ENCODE assay signal across 8 cellular contexts in the genomic region with DNA sequence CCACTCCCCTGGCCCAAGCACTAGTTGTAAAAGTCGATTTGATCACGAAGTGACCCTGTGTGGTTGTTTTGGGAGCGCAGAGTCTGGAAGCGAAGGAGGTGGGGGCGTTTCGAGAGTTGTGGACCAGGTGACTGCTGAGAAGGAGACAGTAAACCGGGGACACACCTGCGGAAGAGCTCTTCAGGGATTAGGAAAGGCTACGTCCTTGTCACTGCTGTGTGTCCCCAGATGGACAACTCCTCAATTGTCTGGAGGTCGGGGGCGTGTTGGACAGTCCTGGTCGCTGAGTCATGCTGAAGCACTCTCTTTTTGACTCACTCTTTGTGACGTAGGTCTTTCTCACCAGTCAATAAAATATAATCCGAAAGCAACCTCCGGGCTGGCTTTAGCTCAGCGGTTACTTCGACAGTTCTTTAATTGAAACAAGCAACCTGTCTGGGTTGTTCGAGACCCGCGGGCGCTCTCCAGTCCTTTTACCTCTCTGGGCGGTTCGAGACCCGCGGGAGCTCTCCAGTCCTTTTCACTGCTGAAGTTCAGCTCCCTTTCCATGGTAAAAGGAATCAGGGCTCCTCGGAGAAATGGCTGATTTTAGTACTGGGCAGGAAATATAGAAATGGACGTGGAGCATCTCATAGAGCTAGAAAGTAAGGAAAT. TPM values are rescaled to one million over a fixed set of nuclear protein-coding genes. Genes with fewer than 3 reads are reported as not detected.
DNase-seq lines count a peak whose midpoint lies in the region; ATAC-seq and TF ChIP-seq lines count a peak whose summit lies in the region.

No MANE protein-coding gene starts in this region.

- WGBS in right cardiac atrium, result under 1% methylated on average over 27 of the region's 27 CpGs
- 1% methylated on average over 27 of the region's 27 CpGs for WGBS in psoas muscle, 3 donors
- under 1% methylated on average over 27 of the region's 27 CpGs for WGBS in urinary bladder

- DNase-seq in GM10266 (ENCODE audit: extremely low spot score), result peak; percentile 67
- peak; percentile 89 for DNase-seq in NCI-H1436 (lab: John Stamatoyannopoulos, UW)
- peak; percentile 34 to 92 (median 72) for DNase-seq in T-helper 2 cell
- peak in 57 of 58 donors; percentile 4 to 88 (median 55) for DNase-seq in anterior cingulate cortex (lab: John Stamatoyannopoulos, UW)
- peak; percentile 86 to 93 (median 92) for DNase-seq in right cardiac atrium
- DNase-seq in psoas muscle, result peak; percentile 85 to 89

- H3K4me3 ChIP-seq in right cardiac atrium (ENCODE audit: low read length) (peak overlapping the region; percentile 85), psoas muscle (peak overlapping the region; percentile 81), urinary bladder (ENCODE audit: low read depth, low read length) (peak overlapping the region; percentile 42)

- no peaks in the 10 kb centered on the region for H3K27me3 ChIP-seq in right cardiac atrium (ENCODE audit: control insufficient read depth, insufficient read depth)
- H3K27me3 ChIP-seq in psoas muscle (ENCODE audit: insufficient read depth in 3 of 3, low read length in 2 of 3), result no peaks in the 10 kb centered on the region

- H3K9me3 ChIP-seq in right cardiac atrium (ENCODE audit: control insufficient read depth, low read length) (no peaks in the 10 kb centered on the region), psoas muscle (no peaks in the 10 kb centered on the region)

- TF ChIP-seq CTCF in GM10266 (IDR thresholded peaks at IDR 0.05; ENCODE audit: control insufficient read depth, insufficient read depth, low read depth, missing control alignments) (no peak), psoas muscle (IDR thresholded peaks at IDR 0.05) (no peak)

- intact Hi-C loops in right cardiac atrium (cut with DNase I), result loop anchor here in 1 of 4 donors (10.0 kb wide), 1 partner anchor 346 kb away; the partner anchor contains the start of gene SLC4A9
- intact Hi-C loops in psoas muscle (cut with DNase I), result no loop called here

- H3K27ac ChIP-seq in right cardiac atrium (ENCODE audit: low read length) (peak overlapping the region; percentile 99), psoas muscle (peak overlapping the region; percentile 91), urinary bladder (ENCODE audit: low read depth) (peak overlapping the region; percentile 85)

- H3K4me1 ChIP-seq in right cardiac atrium (ENCODE audit: control insufficient read depth, insufficient read depth, low read length) (no peaks in the 10 kb centered on the region), psoas muscle (no peaks in the 10 kb centered on the region), urinary bladder (ENCODE audit: insufficient read depth) (no peaks in the 10 kb centered on the region)

- H3K36me3 ChIP-seq in psoas muscle (ENCODE audit: insufficient read depth in 1 of 2, low read depth in 1 of 2) (peaks cover 0 to 18% of the 10 kb centered on the region in 2 donors), urinary bladder (ENCODE audit: insufficient read depth) (no peaks in the 10 kb centered on the region)

- peak; percentile 84 for ATAC-seq in HG02763 (IDR thresholded peaks at IDR 0.05; ENCODE audit: unreplicated experiment)
- ATAC-seq in right cardiac atrium, result peak; percentile 96 to 97
- ATAC-seq in psoas muscle, result peak; percentile 94 to 98 (median 96)

RNA-seq across cellular contexts. Expression of gene ZMAT2, which starts 10.8 kb away (rescaled TPM):
- 10 to 100 TPM; 31.3 to 36.3 (median 33.7) TPM for total RNA-seq in right cardiac atrium
- polyA plus RNA-seq in right cardiac atrium, result 52.2 TPM
- total RNA-seq in psoas muscle, result 10 to 100 TPM; 44.7 to 54.5 (median 47.5) TPM
- polyA plus RNA-seq in psoas muscle, result 100 to 1,000 TPM in 1 of 3 donors, 10 to 100 TPM in 2; 78.0 to 136 (median 81.4) TPM
- total RNA-seq in urinary bladder, result 25.9 TPM
- 74.1 TPM for polyA plus RNA-seq in urinary bladder

RNA-seq across cellular contexts. Expression of gene HARS2, which starts 19.8 kb away (rescaled TPM):
- 10 to 100 TPM; 16.5 to 24.7 (median 21.6) TPM for total RNA-seq in right cardiac atrium
- 17.0 TPM for polyA plus RNA-seq in right cardiac atrium
- total RNA-seq in psoas muscle, result 10 to 100 TPM; 19.8 to 35.1 (median 23.2) TPM
- 10 to 100 TPM; 23.8 to 40.9 (median 38.0) TPM for polyA plus RNA-seq in psoas muscle
- total RNA-seq in urinary bladder, result 28.1 TPM
- 24.9 TPM for polyA plus RNA-seq in urinary bladder

RNA-seq across cellular contexts. Expression of gene HARS1, which starts 19.9 kb away (rescaled TPM):
- total RNA-seq in right cardiac atrium, result 10 to 100 TPM; 42.9 to 49.6 (median 45.7) TPM
- polyA plus RNA-seq in right cardiac atrium, result 44.5 TPM
- 10 to 100 TPM; 29.5 to 48.1 (median 38.9) TPM for total RNA-seq in psoas muscle
- polyA plus RNA-seq in psoas muscle, result 10 to 100 TPM; 39.1 to 58.0 (median 45.2) TPM
- total RNA-seq in urinary bladder, result 31.9 TPM
- polyA plus RNA-seq in urinary bladder, result 50.5 TPM

RNA-seq across cellular contexts. Expression of gene DND1, which starts 37.6 kb away (rescaled TPM):
- total RNA-seq in right cardiac atrium (under 1 TPM in 3 of 4 donors, not detected in 1; 0.23 to 0.58 (median 0.41) TPM), psoas muscle (1 to 10 TPM in 2 of 4 donors, under 1 TPM in 2; 0.30 to 1.3 (median 0.87) TPM), urinary bladder (not detected)
- polyA plus RNA-seq in right cardiac atrium (0.54 TPM), psoas muscle (1 to 10 TPM in 1 of 3 donors, under 1 TPM in 2; 0.37 to 1.5 (median 0.61) TPM), urinary bladder (0.96 TPM)

RNA-seq across cellular contexts. Expression of gene WDR55, which starts 46.3 kb away (rescaled TPM):
- total RNA-seq in right cardiac atrium (10 to 100 TPM; 10.0 to 13.8 (median 12.5) TPM), psoas muscle (10 to 100 TPM in 3 of 4 donors, 1 to 10 TPM in 1; 9.9 to 20.9 (median 13.3) TPM), urinary bladder (12.7 TPM)
- polyA plus RNA-seq in right cardiac atrium (11.2 TPM), psoas muscle (10 to 100 TPM; 12.3 to 33.4 (median 26.9) TPM), urinary bladder (13.5 TPM)

Comparison
In these comparisons a context has a peak if more than half of its experiments do, and no peak if none do; other contexts are left out.
1. Peak in every context shown above with its lines: DNase-seq, ATAC-seq, H3K4me3 ChIP-seq and H3K27ac ChIP-seq.